ENCODE assay signal across 1 cellular context in the genomic region with DNA sequence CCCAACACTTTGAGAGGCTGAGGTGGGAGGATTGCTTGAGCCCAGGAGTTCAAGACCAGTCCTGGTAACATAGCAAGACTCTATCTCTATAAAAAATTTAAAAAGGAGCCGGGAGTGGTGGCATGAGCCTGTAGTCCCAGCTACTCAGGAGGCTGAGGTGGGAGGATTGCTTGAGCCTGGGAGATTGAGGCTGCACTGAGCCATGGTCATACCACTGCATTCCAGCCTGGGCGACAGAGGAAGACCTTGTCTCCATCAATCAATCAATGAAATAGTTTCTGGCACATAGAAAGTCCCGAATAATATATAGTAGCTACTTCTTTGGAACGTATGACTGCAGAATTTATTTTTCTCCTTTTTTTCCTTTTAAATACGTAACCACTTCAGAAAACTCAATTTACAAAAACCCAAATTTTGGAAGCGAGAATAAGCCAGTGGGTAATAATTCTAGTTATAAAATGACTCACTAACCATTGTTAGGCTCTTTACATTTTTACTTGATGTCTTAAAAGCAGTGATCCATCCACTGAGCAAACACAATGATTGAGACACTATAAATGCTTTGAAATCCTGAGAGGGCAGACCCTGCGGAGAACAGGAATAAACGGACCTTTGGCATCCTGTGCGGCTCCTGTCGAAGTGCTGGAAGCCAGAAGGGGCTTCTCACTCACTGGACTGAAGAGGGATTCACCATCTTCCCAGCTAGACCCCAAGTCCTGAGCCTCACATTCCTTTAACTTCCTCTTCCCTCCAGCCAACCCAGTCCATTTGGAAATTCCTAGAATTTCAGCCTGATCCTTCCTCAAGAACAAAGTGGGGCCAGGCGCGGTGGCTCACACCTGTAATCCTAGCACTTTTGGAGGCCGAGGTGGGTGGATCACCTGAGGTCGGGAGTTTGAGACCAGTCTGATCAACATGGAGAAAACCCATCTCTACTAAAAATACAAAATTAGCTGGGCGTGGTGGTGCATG.
TF ChIP-seq lines count a peak whose summit lies in the region.

No MANE protein-coding gene starts in this region.

TF ChIP-seq in K562, 482 proteins besides CTCF, POLR2A, EP300 and RAD21 (continued from another document):
- TF ChIP-seq, protein P1, sequence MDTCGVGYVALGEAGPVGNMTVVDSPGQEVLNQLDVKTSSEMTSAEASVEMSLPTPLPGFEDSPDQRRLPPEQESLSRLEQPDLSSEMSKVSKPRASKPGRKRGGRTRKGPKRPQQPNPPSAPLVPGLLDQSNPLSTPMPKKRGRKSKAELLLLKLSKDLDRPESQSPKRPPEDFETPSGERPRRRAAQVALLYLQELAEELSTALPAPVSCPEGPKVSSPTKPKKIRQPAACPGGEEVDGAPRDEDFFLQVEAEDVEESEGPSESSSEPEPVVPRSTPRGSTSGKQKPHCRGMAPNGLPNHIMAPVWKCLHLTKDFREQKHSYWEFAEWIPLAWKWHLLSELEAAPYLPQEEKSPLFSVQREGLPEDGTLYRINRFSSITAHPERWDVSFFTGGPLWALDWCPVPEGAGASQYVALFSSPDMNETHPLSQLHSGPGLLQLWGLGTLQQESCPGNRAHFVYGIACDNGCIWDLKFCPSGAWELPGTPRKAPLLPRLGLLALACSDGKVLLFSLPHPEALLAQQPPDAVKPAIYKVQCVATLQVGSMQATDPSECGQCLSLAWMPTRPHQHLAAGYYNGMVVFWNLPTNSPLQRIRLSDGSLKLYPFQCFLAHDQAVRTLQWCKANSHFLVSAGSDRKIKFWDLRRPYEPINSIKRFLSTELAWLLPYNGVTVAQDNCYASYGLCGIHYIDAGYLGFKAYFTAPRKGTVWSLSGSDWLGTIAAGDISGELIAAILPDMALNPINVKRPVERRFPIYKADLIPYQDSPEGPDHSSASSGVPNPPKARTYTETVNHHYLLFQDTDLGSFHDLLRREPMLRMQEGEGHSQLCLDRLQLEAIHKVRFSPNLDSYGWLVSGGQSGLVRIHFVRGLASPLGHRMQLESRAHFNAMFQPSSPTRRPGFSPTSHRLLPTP (IDR thresholded peaks at IDR 0.05; ENCODE audit: borderline replicate concordance, extremely low read depth, insufficient read length): no peak
- TF ChIP-seq HNRNPK (IDR thresholded peaks at IDR 0.05; ENCODE audit: low read depth, low read length, poor library complexity, severe bottlenecking): no peak
- TF ChIP-seq, protein P2, sequence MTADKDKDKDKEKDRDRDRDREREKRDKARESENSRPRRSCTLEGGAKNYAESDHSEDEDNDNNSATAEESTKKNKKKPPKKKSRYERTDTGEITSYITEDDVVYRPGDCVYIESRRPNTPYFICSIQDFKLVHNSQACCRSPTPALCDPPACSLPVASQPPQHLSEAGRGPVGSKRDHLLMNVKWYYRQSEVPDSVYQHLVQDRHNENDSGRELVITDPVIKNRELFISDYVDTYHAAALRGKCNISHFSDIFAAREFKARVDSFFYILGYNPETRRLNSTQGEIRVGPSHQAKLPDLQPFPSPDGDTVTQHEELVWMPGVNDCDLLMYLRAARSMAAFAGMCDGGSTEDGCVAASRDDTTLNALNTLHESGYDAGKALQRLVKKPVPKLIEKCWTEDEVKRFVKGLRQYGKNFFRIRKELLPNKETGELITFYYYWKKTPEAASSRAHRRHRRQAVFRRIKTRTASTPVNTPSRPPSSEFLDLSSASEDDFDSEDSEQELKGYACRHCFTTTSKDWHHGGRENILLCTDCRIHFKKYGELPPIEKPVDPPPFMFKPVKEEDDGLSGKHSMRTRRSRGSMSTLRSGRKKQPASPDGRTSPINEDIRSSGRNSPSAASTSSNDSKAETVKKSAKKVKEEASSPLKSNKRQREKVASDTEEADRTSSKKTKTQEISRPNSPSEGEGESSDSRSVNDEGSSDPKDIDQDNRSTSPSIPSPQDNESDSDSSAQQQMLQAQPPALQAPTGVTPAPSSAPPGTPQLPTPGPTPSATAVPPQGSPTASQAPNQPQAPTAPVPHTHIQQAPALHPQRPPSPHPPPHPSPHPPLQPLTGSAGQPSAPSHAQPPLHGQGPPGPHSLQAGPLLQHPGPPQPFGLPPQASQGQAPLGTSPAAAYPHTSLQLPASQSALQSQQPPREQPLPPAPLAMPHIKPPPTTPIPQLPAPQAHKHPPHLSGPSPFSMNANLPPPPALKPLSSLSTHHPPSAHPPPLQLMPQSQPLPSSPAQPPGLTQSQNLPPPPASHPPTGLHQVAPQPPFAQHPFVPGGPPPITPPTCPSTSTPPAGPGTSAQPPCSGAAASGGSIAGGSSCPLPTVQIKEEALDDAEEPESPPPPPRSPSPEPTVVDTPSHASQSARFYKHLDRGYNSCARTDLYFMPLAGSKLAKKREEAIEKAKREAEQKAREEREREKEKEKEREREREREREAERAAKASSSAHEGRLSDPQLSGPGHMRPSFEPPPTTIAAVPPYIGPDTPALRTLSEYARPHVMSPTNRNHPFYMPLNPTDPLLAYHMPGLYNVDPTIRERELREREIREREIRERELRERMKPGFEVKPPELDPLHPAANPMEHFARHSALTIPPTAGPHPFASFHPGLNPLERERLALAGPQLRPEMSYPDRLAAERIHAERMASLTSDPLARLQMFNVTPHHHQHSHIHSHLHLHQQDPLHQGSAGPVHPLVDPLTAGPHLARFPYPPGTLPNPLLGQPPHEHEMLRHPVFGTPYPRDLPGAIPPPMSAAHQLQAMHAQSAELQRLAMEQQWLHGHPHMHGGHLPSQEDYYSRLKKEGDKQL (CRISPR knock-in tag; IDR thresholded peaks at IDR 0.05; ENCODE audit: borderline replicate concordance): no peak
